Comparison of ENCODE assay signal across 19 cellular contexts in the genomic region with DNA sequence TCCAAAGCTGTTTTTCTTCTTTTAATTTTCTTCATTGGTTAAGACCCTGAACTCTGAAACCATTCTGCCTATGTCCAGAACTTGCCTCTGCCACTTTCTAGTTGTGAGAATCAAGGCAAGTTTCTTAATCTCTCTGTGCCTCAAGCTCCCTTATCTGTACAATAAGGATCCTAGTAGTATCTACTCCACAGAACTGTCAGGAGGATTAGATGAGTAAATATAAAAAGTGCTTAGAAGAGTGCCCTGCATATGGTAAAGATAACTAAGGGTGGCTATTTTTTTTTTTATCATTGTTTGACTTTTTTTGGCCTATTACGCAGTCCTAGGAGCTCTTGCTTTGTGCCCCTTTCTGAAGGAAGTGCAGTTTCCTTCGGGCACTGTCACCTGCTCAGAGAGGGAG. TPM values are rescaled to one million over a fixed set of nuclear protein-coding genes. Genes with fewer than 3 reads are reported as not detected.
DNase-seq lines count a peak whose midpoint lies in the region; ATAC-seq, FAIRE-seq and TF ChIP-seq lines count a peak whose summit lies in the region.
"Had no signal": no experiment of that assay in that cellular context is flagged by ENCODE, and none has a peak within 500 bp of the region (broad histone marks: within the 10 kb centered on the region; RNA-seq: fewer than 3 reads in every experiment).

No MANE protein-coding gene starts in this region.

- H4K20me1 ChIP-seq in DND-41 (ENCODE audit: insufficient read depth, low read length), result no peaks in the 10 kb centered on the region
- no peaks in the 10 kb centered on the region for H4K20me1 ChIP-seq in OCI-LY1 (ENCODE audit: insufficient read depth, low read length)

- DNase-seq in DND-41, result no peak
- no peak for DNase-seq in natural killer cell
- no peak for DNase-seq in RWPE1 (ENCODE audit: low spot score)
- DNase-seq in ascending aorta (ENCODE audit: low spot score in 2 of 2), result no peak
- no peak for DNase-seq in G401 (ENCODE audit: low spot score)
- DNase-seq in small intestine, result no peak
- DNase-seq: CD4-positive, alpha-beta memory T cell; COR-L47; DMS153; DMS79 treated with DMSO at 0.1 percent for 48 hours; HCEC 1CT; HFFc6 had no signal

- H3K4me3 ChIP-seq in DND-41 (ENCODE audit: low read depth in 1 of 2, low read length in 2 of 2) (no peak overlapping the region), OCI-LY1 (ENCODE audit: low read depth, low read length, poor library complexity, severe bottlenecking) (no peak overlapping the region), ascending aorta (no peak overlapping the region), small intestine (ENCODE audit: low read depth in 1 of 2, low read length in 2 of 2) (no peak overlapping the region)

- H3K9ac ChIP-seq in DND-41 (ENCODE audit: low read depth, low read length) (no peak overlapping the region), OCI-LY1 (ENCODE audit: low read length) (no peak overlapping the region)

- H3K27me3 ChIP-seq in DND-41 (ENCODE audit: insufficient read depth, low read length, poor library complexity) (no peaks in the 10 kb centered on the region), OCI-LY1 (ENCODE audit: insufficient read depth, low read length) (no peaks in the 10 kb centered on the region), ascending aorta (no peaks in the 10 kb centered on the region), small intestine (ENCODE audit: control insufficient read depth in 2 of 2, insufficient read depth in 2 of 2, low read length in 2 of 2) (no peaks in the 10 kb centered on the region)

- H3K27ac ChIP-seq in DND-41 (ENCODE audit: low read length) (peak overlapping the region; percentile 100), OCI-LY1 (ENCODE audit: low read depth, low read length, poor library complexity, severe bottlenecking) (no peak overlapping the region), RWPE1 (no peak overlapping the region), ascending aorta (no peak overlapping the region), small intestine (ENCODE audit: low read depth in 1 of 2, low read length in 1 of 2) (no peak overlapping the region)
- H3K27ac ChIP-seq: C4-2B had no signal

- peak overlapping the region; percentile 91; the same call in 1 of the 2 replicates for H2AFZ ChIP-seq in DND-41 (ENCODE audit: low read depth, low read length)
- peak overlapping the region; percentile 66; the same call in 1 of the 2 replicates for H2AFZ ChIP-seq in OCI-LY1 (ENCODE audit: low read length)

- ATAC-seq in DND-41 (ENCODE audit: insufficient read depth, low read depth) (no peak), natural killer cell (no peak)
- ATAC-seq: HepG2 had no signal

- H3K9me2 ChIP-seq in OCI-LY1 (ENCODE audit: low read depth, low read length), result no peaks in the 10 kb centered on the region

- H3K4me1 ChIP-seq in DND-41 (ENCODE audit: insufficient read depth, low read length) (peaks cover 41% of the 10 kb centered on the region), OCI-LY1 (ENCODE audit: insufficient read depth, low read length, severe bottlenecking) (peaks cover 14% of the 10 kb centered on the region), ascending aorta (no peaks in the 10 kb centered on the region), small intestine (ENCODE audit: control insufficient read depth in 2 of 2, insufficient read depth in 1 of 2, low read depth in 1 of 2, low read length in 1 of 2) (no peaks in the 10 kb centered on the region)

- no peaks in the 10 kb centered on the region for H3F3A ChIP-seq in OCI-LY1 (ENCODE audit: insufficient read depth, low read length)

- CTCF ChIA-PET in RWPE1 (lab: Yijun Ruan, JAX), result interaction anchor here (0.6 kb wide), 1 partner anchor 387 kb away, joined by 4 read pairs; no protein-coding TSS in a partner anchor

- H3K36me3 ChIP-seq in DND-41 (ENCODE audit: insufficient read depth, low read length), result no peaks in the 10 kb centered on the region
- no peaks in the 10 kb centered on the region for H3K36me3 ChIP-seq in OCI-LY1 (ENCODE audit: insufficient read depth, low read length)
- no peaks in the 10 kb centered on the region for H3K36me3 ChIP-seq in ascending aorta
- no peaks in the 10 kb centered on the region for H3K36me3 ChIP-seq in small intestine (ENCODE audit: control insufficient read depth in 2 of 2, insufficient read depth in 2 of 2, low read length in 2 of 2)

- TF ChIP-seq CTCF in DND-41 (IDR thresholded peaks at IDR 0.05; ENCODE audit: borderline replicate concordance, extremely low read depth, low read length, poor library complexity, severe bottlenecking) (no peak), OCI-LY1 (IDR thresholded peaks at IDR 0.05; ENCODE audit: low read length) (no peak), natural killer cell (IDR thresholded peaks at IDR 0.05) (no peak), RWPE1 (conservative IDR thresholded peaks at IDR 0.05; ENCODE audit: low read depth) (no peak), ascending aorta (IDR thresholded peaks at IDR 0.05) (no peak)

- in situ Hi-C loops in G401 (cut with HindIII; ENCODE audit: low sequenced_read_pairs), result no loop called here

- no peaks in the 10 kb centered on the region for H3K27me3 Mint-ChIP-seq in natural killer cell (ENCODE audit: low read depth in 2 of 2)
- H3K27me3 Mint-ChIP-seq: B cell; CD4-positive, alpha-beta memory T cell had no signal

- no peaks in the 10 kb centered on the region for H3K79me2 ChIP-seq in DND-41 (ENCODE audit: insufficient read depth, low read length)
- no peaks in the 10 kb centered on the region for H3K79me2 ChIP-seq in OCI-LY1 (ENCODE audit: insufficient read depth, low read length)

- H3K4me3 Mint-ChIP-seq in natural killer cell, result peak overlapping the region; percentile 63
- H3K4me3 Mint-ChIP-seq: HFFc6 had no signal

- no peaks in the 10 kb centered on the region for H3K9me3 ChIP-seq in DND-41 (ENCODE audit: insufficient read depth, low read length, severe bottlenecking)
- peaks cover 2% of the 10 kb centered on the region; the same call in 1 of the 2 replicates for H3K9me3 ChIP-seq in OCI-LY1 (ENCODE audit: low read length)
- no peaks in the 10 kb centered on the region for H3K9me3 ChIP-seq in ascending aorta
- no peaks in the 10 kb centered on the region for H3K9me3 ChIP-seq in small intestine (ENCODE audit: control insufficient read depth, low read depth)

- 95 to 100% (median 95%) methylated on average over 2 of the region's 2 CpGs for WGBS in small intestine, 3 donors

- H3K27ac Mint-ChIP-seq in natural killer cell, result peak overlapping the region; percentile 83 to 88
- H3K27ac Mint-ChIP-seq: HFFc6 had no signal

- H3K4me2 ChIP-seq in DND-41 (ENCODE audit: insufficient read depth, low read length) (no peak overlapping the region), OCI-LY1 (ENCODE audit: low read length) (no peak overlapping the region)

- no peaks in the 10 kb centered on the region for H3K9me3 Mint-ChIP-seq in natural killer cell
- H3K9me3 Mint-ChIP-seq: HFFc6 had no signal

- intact Hi-C loops in natural killer cell (cut with micrococcal nuclease), result no loop called here
- intact Hi-C loops in ascending aorta (cut with DNase I), result no loop called here

- POLR2A ChIA-PET in RWPE1 (lab: Yijun Ruan, JAX; ENCODE audit: low non-redundant PET), result no interaction called here

- no peak for FAIRE-seq in small intestine (lab: Jason Lieb, UNC)
- FAIRE-seq: A204.1, D721Med, HepG2, HTR-8/SVneo had no signal

- no peaks in the 10 kb centered on the region for H3K36me3 Mint-ChIP-seq in natural killer cell
- H3K36me3 Mint-ChIP-seq: CD4-positive, alpha-beta memory T cell had no signal

- peaks cover 23 to 28% of the 10 kb centered on the region in 2 donors for H3K4me1 Mint-ChIP-seq in natural killer cell

RNA-seq across cellular contexts. Expression of gene RAPGEF5, which starts 46.4 kb away (rescaled TPM):
- total RNA-seq in natural killer cell (under 1 TPM in 2 of 3 donors, not detected in 1; 0.26 to 0.33 TPM), ascending aorta (65.8 TPM)
- 3.4 and 3.6 TPM in 2 replicates for total RNA-seq in G401 (2014; rRNA removed; shearing (Covaris generic))
- 10 to 100 TPM in 1 of 3 donors, 1 to 10 TPM in 2; 5.4 to 11.5 (median 8.7) TPM for polyA plus RNA-seq in small intestine
- total RNA-seq: CD4-positive, alpha-beta memory T cell had no signal
- polyA plus RNA-seq: CD4-positive, alpha-beta memory T cell had no signal

Comparison
In these comparisons a context has a peak if more than half of its experiments do, and no peak if none do; other contexts are left out.
1. RNA of gene RAPGEF5, which starts 46.4 kb away (total RNA-seq): 65.8 TPM in ascending aorta (single experiment); 3.4 to 3.6 TPM in G401 and 0.26 to 0.33 TPM in natural killer cell; every median in the first group is over 10 times any median in the second.